36 cellular contexts compared by ENCODE assay signal in the genomic region with DNA sequence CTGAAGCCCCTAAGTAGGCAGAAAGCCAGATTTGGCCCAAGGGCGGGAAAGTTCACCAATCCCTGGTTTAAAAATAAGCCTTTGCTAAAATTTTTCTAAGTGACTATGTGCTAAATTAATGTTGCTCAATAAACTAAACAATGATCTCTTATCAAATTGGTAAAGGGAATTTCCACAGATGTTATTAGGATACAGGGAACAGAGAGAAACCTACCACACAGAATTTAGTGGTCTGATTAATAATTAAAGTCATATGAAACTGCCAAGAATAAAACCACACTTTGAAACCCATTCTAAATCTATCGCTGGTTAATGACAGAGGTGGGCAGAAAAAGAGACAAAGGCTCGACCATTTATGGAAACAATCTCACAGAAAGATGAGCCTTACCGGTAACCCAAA.
"Had no signal": no experiment of that assay in that cellular context is flagged by ENCODE, and none has a peak within 500 bp of the region (broad histone marks: within the 10 kb centered on the region; RNA-seq: fewer than 3 reads in every experiment).

No MANE protein-coding gene starts in this region.

- H3K4me3 ChIP-seq: adrenal gland, breast epithelium, cardiac muscle cell, coronary artery, dorsolateral prefrontal cortex had no signal

- FAIRE-seq: frontal cortex had no signal

- H3K9me3 ChIP-seq: adrenal gland, breast epithelium had no signal

- H3K4me1 ChIP-seq: adrenal gland had no signal

- H3K27me3 Mint-ChIP-seq: activated B cell treated with CpG ODN at 0.5 μM for 24 hours; activated CD4-positive, alpha-beta memory T cell treated with anti-CD3 and anti-CD28 coated beads for 36 hours; activated CD8-positive, alpha-beta memory T cell treated with anti-CD3 and anti-CD28 coated beads, Interleukin-2, amount 10 ng/mL, durations not matched to agents 7 days and 5 days; activated naive CD4-positive, alpha-beta T cell treated with anti-CD3 and anti-CD28 coated beads, Interleukin-2, amount 50 U/mL, for 24 hours; activated naive CD8-positive, alpha-beta T cell treated with anti-CD3 and anti-CD28 coated beads for 36 hours; activated naive CD8-positive, alpha-beta T cell treated with anti-CD3 and anti-CD28 coated beads, Interleukin-2, amount 50 U/mL, for 24 hours; dendritic cell treated with granulocyte-macrophage colony-stimulating factor and Interleukin-4, amounts not matched to agents 40 ng/mL and 50 ng/mL, for 4 days; T-cell had no signal

- DNase-seq: activated B cell treated with CpG ODN at 0.5 μM for 24 hours; activated CD4-positive, alpha-beta memory T cell treated with anti-CD3 and anti-CD28 coated beads for 36 hours; activated CD4-positive, alpha-beta T cell treated with anti-CD3 and anti-CD28 coated beads for 48 hours; activated CD4-positive, alpha-beta T cell treated with anti-CD3 and anti-CD28 coated beads, Interleukin-2, amount 50 U/mL, for 1 hour; activated CD8-positive, alpha-beta memory T cell treated with anti-CD3 and anti-CD28 coated beads, Interleukin-2, amount 10 ng/mL, durations not matched to agents 7 days and 5 days; activated CD8-positive, alpha-beta memory T cell treated with anti-CD3 and anti-CD28 coated beads, Interleukin-2, amount 50 U/mL, for 4 hours; activated CD8-positive, alpha-beta T cell treated with anti-CD3 and anti-CD28 coated beads, Interleukin-2, amount 10 ng/mL, durations not matched to agents 7 days and 5 days; activated effector memory CD4-positive, alpha-beta T cell treated with anti-CD3 and anti-CD28 coated beads, Interleukin-2, amount 50 U/mL, for 16 hours; activated naive CD4-positive, alpha-beta T cell treated with anti-CD3 and anti-CD28 coated beads for 36 hours; activated naive CD8-positive, alpha-beta T cell treated with anti-CD3 and anti-CD28 coated beads for 36 hours; activated naive CD8-positive, alpha-beta T cell treated with anti-CD3 and anti-CD28 coated beads, Interleukin-2, amount 50 U/mL, for 24 hours; activated T-cell treated with anti-CD3 and anti-CD28 coated beads, Interleukin-2, amount 50 U/mL, for 1 hour; activated T-cell treated with anti-CD3 and anti-CD28 coated beads, Interleukin-2, amount 50 U/mL, for 48 hours; adrenal gland; amygdala; aorta; central memory CD4-positive, alpha-beta T cell; dorsolateral prefrontal cortex; effector memory CD4-positive, alpha-beta T cell; endodermal cell; foreskin fibroblast; T-cell; T1000; WERI-Rb-1 had no signal

- H3K27me3 ChIP-seq: adrenal gland, breast epithelium, cardiac muscle cell, dorsolateral prefrontal cortex had no signal

- H3K4me3 Mint-ChIP-seq: activated B cell treated with CpG ODN at 0.5 μM for 24 hours; activated CD4-positive, alpha-beta memory T cell treated with anti-CD3 and anti-CD28 coated beads for 36 hours; activated CD8-positive, alpha-beta memory T cell treated with anti-CD3 and anti-CD28 coated beads, Interleukin-2, amount 10 ng/mL, durations not matched to agents 7 days and 5 days; activated CD8-positive, alpha-beta T cell treated with anti-CD3 and anti-CD28 coated beads, Interleukin-2, amount 10 ng/mL, durations not matched to agents 7 days and 5 days; activated naive CD4-positive, alpha-beta T cell treated with anti-CD3 and anti-CD28 coated beads for 36 hours; activated naive CD4-positive, alpha-beta T cell treated with anti-CD3 and anti-CD28 coated beads, Interleukin-2, amount 50 U/mL, for 24 hours; activated naive CD8-positive, alpha-beta T cell treated with anti-CD3 and anti-CD28 coated beads for 36 hours; activated naive CD8-positive, alpha-beta T cell treated with anti-CD3 and anti-CD28 coated beads, Interleukin-2, amount 50 U/mL, for 24 hours; activated T-helper 1 cell treated with anti-CD3 and anti-CD28 coated beads, Interleukin-12 subunit alpha, Interleukin-12 subunit beta, Interleukin-2, Interleukin-4 antibody, amounts not matched to agents 30 ng/mL and 10 ng/mL and 1 ng/mL, durations not matched to agents 14 hours and 24 hours and 36 hours; brain; dendritic cell treated with granulocyte-macrophage colony-stimulating factor and Interleukin-4, amounts not matched to agents 40 ng/mL and 50 ng/mL, for 4 days; endodermal cell; T-cell; T-helper 1 cell treated with Interleukin-12 subunit alpha and Interleukin-12 subunit beta and Interleukin-4 antibody, amounts not matched to agents 30 μg/mL and 1 μg/mL, for 36 hours; T-helper 2 cell treated with Interferon-gamma antibody and Interleukin-4, amounts not matched to agents 5 μg/mL and 100 μg/mL, for 36 hours had no signal

- ATAC-seq: activated CD4-positive, CD25-positive, alpha-beta regulatory T cell treated with anti-CD3 and anti-CD28 coated beads, Interleukin-2, amount 50 U/mL, for 24 hours; activated CD8-positive, alpha-beta memory T cell treated with anti-CD3 and anti-CD28 coated beads, Interleukin-2, amount 10 ng/mL, durations not matched to agents 7 days and 5 days; activated CD8-positive, alpha-beta T cell treated with anti-CD3 and anti-CD28 coated beads, Interleukin-2, amount 10 ng/mL, durations not matched to agents 7 days and 5 days; activated naive CD8-positive, alpha-beta T cell treated with anti-CD3 and anti-CD28 coated beads, Interleukin-2, amount 50 U/mL, for 24 hours; T-cell had no signal

- H3K4me1 Mint-ChIP-seq: activated naive CD8-positive, alpha-beta T cell treated with anti-CD3 and anti-CD28 coated beads for 36 hours; activated naive CD8-positive, alpha-beta T cell treated with anti-CD3 and anti-CD28 coated beads, Interleukin-2, amount 50 U/mL, for 24 hours; endodermal cell had no signal

- H3K9me3 Mint-ChIP-seq: activated B cell treated with CpG ODN at 0.5 μM for 24 hours; activated CD4-positive, alpha-beta memory T cell treated with anti-CD3 and anti-CD28 coated beads for 36 hours; activated naive CD4-positive, alpha-beta T cell treated with anti-CD3 and anti-CD28 coated beads for 36 hours; activated naive CD4-positive, alpha-beta T cell treated with anti-CD3 and anti-CD28 coated beads, Interleukin-2, amount 50 U/mL, for 24 hours; activated naive CD8-positive, alpha-beta T cell treated with anti-CD3 and anti-CD28 coated beads for 36 hours; activated naive CD8-positive, alpha-beta T cell treated with anti-CD3 and anti-CD28 coated beads, Interleukin-2, amount 50 U/mL, for 24 hours; activated T-helper 1 cell treated with anti-CD3 and anti-CD28 coated beads, Interleukin-12 subunit alpha, Interleukin-12 subunit beta, Interleukin-2, Interleukin-4 antibody, amounts not matched to agents 30 ng/mL and 10 ng/mL and 1 ng/mL, durations not matched to agents 14 hours and 24 hours and 36 hours; activated T-helper 2 cell treated with anti-CD3 and anti-CD28 coated beads, Interferon-gamma antibody, Interleukin-2, Interleukin-4, amounts not matched to agents 10 μg/mL and 5 μg/mL and 100 μg/mL, durations not matched to agents 14 hours and 24 hours and 36 hours; brain; dendritic cell treated with granulocyte-macrophage colony-stimulating factor and Interleukin-4, amounts not matched to agents 40 ng/mL and 50 ng/mL, for 4 days; endodermal cell; T-cell; T-helper 1 cell treated with Interleukin-12 subunit alpha and Interleukin-12 subunit beta and Interleukin-4 antibody, amounts not matched to agents 30 μg/mL and 1 μg/mL, for 36 hours; T-helper 2 cell treated with Interferon-gamma antibody and Interleukin-4, amounts not matched to agents 5 μg/mL and 100 μg/mL, for 36 hours had no signal

- H3K27ac ChIP-seq: adrenal gland, breast epithelium, cardiac muscle cell, coronary artery, WERI-Rb-1 had no signal

- H3K27ac Mint-ChIP-seq: activated B cell treated with CpG ODN at 0.5 μM for 24 hours; activated CD4-positive, alpha-beta memory T cell treated with anti-CD3 and anti-CD28 coated beads for 36 hours; activated CD8-positive, alpha-beta memory T cell treated with anti-CD3 and anti-CD28 coated beads, Interleukin-2, amount 10 ng/mL, durations not matched to agents 7 days and 5 days; activated CD8-positive, alpha-beta T cell treated with anti-CD3 and anti-CD28 coated beads, Interleukin-2, amount 10 ng/mL, durations not matched to agents 7 days and 5 days; activated naive CD4-positive, alpha-beta T cell treated with anti-CD3 and anti-CD28 coated beads for 36 hours; activated naive CD4-positive, alpha-beta T cell treated with anti-CD3 and anti-CD28 coated beads, Interleukin-2, amount 50 U/mL, for 24 hours; activated naive CD8-positive, alpha-beta T cell treated with anti-CD3 and anti-CD28 coated beads for 36 hours; activated naive CD8-positive, alpha-beta T cell treated with anti-CD3 and anti-CD28 coated beads, Interleukin-2, amount 50 U/mL, for 24 hours; activated T-helper 1 cell treated with anti-CD3 and anti-CD28 coated beads, Interleukin-12 subunit alpha, Interleukin-12 subunit beta, Interleukin-2, Interleukin-4 antibody, amounts not matched to agents 30 ng/mL and 10 ng/mL and 1 ng/mL, durations not matched to agents 14 hours and 24 hours and 36 hours; activated T-helper 2 cell treated with anti-CD3 and anti-CD28 coated beads, Interferon-gamma antibody, Interleukin-2, Interleukin-4, amounts not matched to agents 10 μg/mL and 5 μg/mL and 100 μg/mL, durations not matched to agents 14 hours and 24 hours and 36 hours; brain; dendritic cell treated with granulocyte-macrophage colony-stimulating factor and Interleukin-4, amounts not matched to agents 40 ng/mL and 50 ng/mL, for 4 days; endodermal cell; T-cell; T-helper 1 cell treated with Interleukin-12 subunit alpha and Interleukin-12 subunit beta and Interleukin-4 antibody, amounts not matched to agents 30 μg/mL and 1 μg/mL, for 36 hours; T-helper 2 cell treated with Interferon-gamma antibody and Interleukin-4, amounts not matched to agents 5 μg/mL and 100 μg/mL, for 36 hours had no signal
